In the genomic region with DNA sequence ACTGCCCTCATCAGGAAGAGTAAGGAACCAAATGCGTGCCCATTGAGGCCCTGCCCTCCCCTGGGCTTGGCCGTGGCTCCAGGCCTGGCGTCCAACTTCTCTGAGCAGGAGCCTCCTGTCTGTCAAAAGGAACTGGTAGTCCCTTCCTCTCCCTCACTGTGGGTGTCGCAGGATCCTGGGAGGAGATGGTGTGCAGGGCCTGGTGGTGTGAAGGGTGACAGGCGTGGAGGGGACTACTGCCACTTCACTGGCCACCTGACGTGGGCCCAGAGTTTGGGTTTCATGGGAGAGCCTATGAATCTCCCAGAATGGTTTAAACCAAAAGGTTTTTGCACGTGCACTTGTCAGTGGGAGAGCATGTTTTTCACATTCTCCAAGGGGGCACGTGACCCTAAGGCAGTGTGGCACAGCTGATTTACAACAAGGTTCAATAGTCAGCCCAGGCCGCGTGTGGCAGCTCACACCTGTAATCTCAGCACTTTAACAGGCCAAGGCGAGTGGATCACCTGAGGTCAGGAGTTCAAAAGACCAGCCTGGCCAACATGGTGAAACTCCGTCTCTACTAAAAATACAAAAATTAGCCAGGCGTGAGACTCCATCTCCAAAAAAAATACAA, we compare ENCODE assay signal across 28 cellular contexts. TPM values are rescaled to one million over a fixed set of nuclear protein-coding genes. Genes with fewer than 3 reads are reported as not detected.
A peak's percentile ranks its signal among the peaks of the same experiment; 100 is the strongest.
DNase-seq lines count a peak whose midpoint lies in the region; ATAC-seq and TF ChIP-seq lines count a peak whose summit lies in the region.
"Had no signal": no experiment of that assay in that cellular context is flagged by ENCODE, and none has a peak within 500 bp of the region (broad histone marks: within the 10 kb centered on the region; RNA-seq: fewer than 3 reads in every experiment).

No MANE protein-coding gene starts in this region.

- peak overlapping the region; percentile 71 for H3K27ac ChIP-seq in caudate nucleus (ENCODE audit: low read depth, low read length)
- H3K27ac ChIP-seq in temporal lobe (ENCODE audit: low read depth, low read length), result peak overlapping the region; percentile 73
- no peak overlapping the region for H3K27ac ChIP-seq in ovary
- H3K27ac ChIP-seq: A549, epithelial cell of prostate, thoracic aorta, vagina had no signal

- no TSS peak for BruUV-seq in MCF 10A (replicated peaks; lab: Mats Ljungman, UMichigan)

- WGBS in ovary, 3 donors, result 79 to 82% (median 80%) methylated on average over 13 of the region's 13 CpGs

- H3K4me1 Mint-ChIP-seq in stimulated activated effector memory CD8-positive, alpha-beta T cell treated with anti-CD3 and anti-CD28 coated beads, Interleukin-12 subunit alpha, Interleukin-12 subunit beta, amount 100 ng/mL, for 72 hours, result peaks cover 7% of the 10 kb centered on the region
- peaks cover 11% of the 10 kb centered on the region for H3K4me1 Mint-ChIP-seq in MCF 10A (ENCODE audit: insufficient read depth, unreplicated experiment)

- no peaks in the 10 kb centered on the region for H3K9me3 Mint-ChIP-seq in stimulated activated effector memory CD8-positive, alpha-beta T cell treated with anti-CD3 and anti-CD28 coated beads, Interleukin-12 subunit alpha, Interleukin-12 subunit beta, amount 100 ng/mL, for 72 hours
- H3K9me3 Mint-ChIP-seq in MCF 10A (ENCODE audit: unreplicated experiment), result no peaks in the 10 kb centered on the region
- H3K9me3 Mint-ChIP-seq: activated T-helper 17 cell treated with anti-CD3 and anti-CD28 coated beads, Interleukin-2, amount 50 U/mL, for 72 hours; H9 had no signal

- CTCF ChIA-PET in MCF 10A (lab: Yijun Ruan, JAX), result interaction anchor here (0.6 to 1.1 kb wide), 3 partner anchors 20 to 262 kb away, joined by 3 to 5 read pairs (median 4); no protein-coding TSS in a partner anchor

- TF ChIP-seq EP300 in ovary (IDR thresholded peaks at IDR 0.05), result no peak

- no peak overlapping the region for H3K4me3 Mint-ChIP-seq in stimulated activated effector memory CD8-positive, alpha-beta T cell treated with anti-CD3 and anti-CD28 coated beads, Interleukin-12 subunit alpha, Interleukin-12 subunit beta, amount 100 ng/mL, for 72 hours
- H3K4me3 Mint-ChIP-seq in MCF 10A (ENCODE audit: unreplicated experiment), result no peak overlapping the region
- H3K4me3 Mint-ChIP-seq: activated naive CD4-positive, alpha-beta T cell treated with anti-CD3 and anti-CD28 coated beads, Interleukin-2, amount 10 ng/mL, durations not matched to agents 7 days and 5 days; activated T-helper 17 cell treated with anti-CD3 and anti-CD28 coated beads, Interleukin-2, amount 50 U/mL, for 72 hours; H9 had no signal

- no peaks in the 10 kb centered on the region for H3K36me3 ChIP-seq in ovary

- TF ChIP-seq POLR2A in ovary (IDR thresholded peaks at IDR 0.05), result no peak

- H3K27me3 Mint-ChIP-seq in MCF 10A (ENCODE audit: insufficient read depth, unreplicated experiment), result no peaks in the 10 kb centered on the region
- H3K27me3 Mint-ChIP-seq: activated naive CD4-positive, alpha-beta T cell treated with anti-CD3 and anti-CD28 coated beads, Interleukin-2, amount 10 ng/mL, durations not matched to agents 7 days and 5 days; activated T-helper 17 cell treated with anti-CD3 and anti-CD28 coated beads, Interleukin-2, amount 50 U/mL, for 72 hours; naive thymus-derived CD4-positive, alpha-beta T cell had no signal

- no peaks in the 10 kb centered on the region for H3K27me3 ChIP-seq in ovary
- H3K27me3 ChIP-seq: vagina had no signal

- no peak overlapping the region for H3K4me3 ChIP-seq in ovary
- H3K4me3 ChIP-seq: A549, thoracic aorta, vagina had no signal

- H3K9me3 ChIP-seq in ovary, result no peaks in the 10 kb centered on the region
- H3K9me3 ChIP-seq: A549, thoracic aorta, vagina had no signal

- ATAC-seq in stimulated activated effector memory CD8-positive, alpha-beta T cell treated with anti-CD3 and anti-CD28 coated beads, Interleukin-12 subunit alpha, Interleukin-12 subunit beta, amount 100 ng/mL, for 72 hours, result no peak
- ATAC-seq: activated T-helper 17 cell treated with anti-CD3 and anti-CD28 coated beads, Interleukin-2, amount 50 U/mL, for 72 hours; left ventricle myocardium superior; naive thymus-derived CD4-positive, alpha-beta T cell had no signal

- H3K4me1 ChIP-seq in ovary (ENCODE audit: insufficient read depth), result peaks cover 2% of the 10 kb centered on the region

- intact Hi-C loops in MCF 10A (cut with micrococcal nuclease), result no loop called here
- intact Hi-C loops in ovary (cut with DNase I), result no loop called here

- DNase-seq in activated CD8-positive, alpha-beta memory T cell treated with anti-CD3 and anti-CD28 coated beads, Interleukin-2, amount 50 U/mL, for 48 hours, result peak; percentile 45
- DNase-seq in activated CD8-positive, alpha-beta memory T cell treated with anti-CD3 and anti-CD28 coated beads, Interleukin-2, amount 50 U/mL, for 4 hours, result no peak
- DNase-seq in caudate nucleus (lab: John Stamatoyannopoulos, UW), result no peak
- DNase-seq in mesenteric fat pad (ENCODE audit: low spot score), result peak; percentile 80
- no peak for DNase-seq in stimulated activated effector memory CD8-positive, alpha-beta T cell treated with anti-CD3 and anti-CD28 coated beads, Interleukin-12 subunit alpha, Interleukin-12 subunit beta, amount 100 ng/mL, for 72 hours (ENCODE audit: low spot score in 2 of 2)
- DNase-seq in MCF 10A (ENCODE audit: unreplicated experiment), result no peak
- DNase-seq in ovary, result no peak
- DNase-seq: activated CD4-positive, alpha-beta T cell treated with anti-CD3 and anti-CD28 coated beads, Interleukin-2, amount 50 U/mL, for 1 hour; activated naive CD4-positive, alpha-beta T cell treated with anti-CD3 and anti-CD28 coated beads, Interleukin-2, amount 10 ng/mL, durations not matched to agents 7 days and 5 days; amygdala; effector CD8-positive, alpha-beta T cell; GDM1; H9; left ventricle myocardium superior; naive thymus-derived CD4-positive, alpha-beta T cell; NCI-H1694; NCI-H446; NCI-H774; nucleus accumbens; stimulated activated naive CD4-positive, alpha-beta T cell; SW 1271; T1000 had no signal

- POLR2A ChIA-PET in MCF 10A (lab: Yijun Ruan, JAX), result interaction anchor here (0.7 to 3.0 kb wide), 2 partner anchors 12 to 17 kb away, joined by 4 to 27 read pairs; a partner anchor contains a TSS

- H3K36me3 Mint-ChIP-seq in stimulated activated effector memory CD8-positive, alpha-beta T cell treated with anti-CD3 and anti-CD28 coated beads, Interleukin-12 subunit alpha, Interleukin-12 subunit beta, amount 100 ng/mL, for 72 hours, result peaks cover 23% of the 10 kb centered on the region
- peaks cover 55% of the 10 kb centered on the region for H3K36me3 Mint-ChIP-seq in MCF 10A (ENCODE audit: insufficient read depth, unreplicated experiment)

- no peak for TF ChIP-seq CTCF in MCF 10A (IDR thresholded peaks at IDR 0.05; ENCODE audit: unreplicated experiment)
- TF ChIP-seq CTCF in ovary (IDR thresholded peaks at IDR 0.05), result no peak

- H3K27ac Mint-ChIP-seq in stimulated activated effector memory CD8-positive, alpha-beta T cell treated with anti-CD3 and anti-CD28 coated beads, Interleukin-12 subunit alpha, Interleukin-12 subunit beta, amount 100 ng/mL, for 72 hours, result no peak overlapping the region
- no peak overlapping the region for H3K27ac Mint-ChIP-seq in MCF 10A (ENCODE audit: low read depth, unreplicated experiment)
- H3K27ac Mint-ChIP-seq: activated naive CD4-positive, alpha-beta T cell treated with anti-CD3 and anti-CD28 coated beads, Interleukin-2, amount 10 ng/mL, durations not matched to agents 7 days and 5 days; activated T-helper 17 cell treated with anti-CD3 and anti-CD28 coated beads, Interleukin-2, amount 50 U/mL, for 72 hours had no signal

RNA-seq across cellular contexts. Expression of a gene that starts 12.5 kb away (rescaled TPM):
- total RNA-seq in mesenteric fat pad (52.0 TPM), temporal lobe (40.3 TPM), MCF 10A (2022) (94.4 and 114 TPM in 2 replicates), ovary (10 to 100 TPM; 50.0 to 74.3 (median 57.7) TPM)
- 10 to 100 TPM; 45.3 to 88.0 TPM for polyA plus RNA-seq in ovary

RNA-seq across cellular contexts. Expression of a gene that starts 26.9 kb away (rescaled TPM):
- 1.8 TPM for total RNA-seq in mesenteric fat pad
- total RNA-seq in temporal lobe, result 1.5 TPM
- total RNA-seq in MCF 10A (2022), result 3.9 and 6.1 TPM in 2 replicates
- 10 to 100 TPM in 1 of 7 donors, 1 to 10 TPM in 5, under 1 TPM in 1; 0.94 to 54.2 (median 4.0) TPM for total RNA-seq in ovary
- 1 to 10 TPM; 3.4 to 5.9 TPM for polyA plus RNA-seq in ovary
- total RNA-seq: activated T-helper 17 cell treated with anti-CD3 and anti-CD28 coated beads, Interleukin-2, amount 50 U/mL, for 72 hours had no signal

Comparison
In these comparisons a context has a peak if more than half of its experiments do, and no peak if none do; other contexts are left out.
1. DNase-seq: peak in activated CD8-positive, alpha-beta memory T cell treated with anti-CD3 and anti-CD28 coated beads, Interleukin-2, amount 50 U/mL, for 48 hours (single experiment) and mesenteric fat pad (single experiment); none in activated CD8-positive, alpha-beta memory T cell treated with anti-CD3 and anti-CD28 coated beads, Interleukin-2, amount 50 U/mL, for 4 hours (single experiment), caudate nucleus (0 of 61), stimulated activated effector memory CD8-positive, alpha-beta T cell treated with anti-CD3 and anti-CD28 coated beads, Interleukin-12 subunit alpha, Interleukin-12 subunit beta, amount 100 ng/mL, for 72 hours (0 of 2), MCF 10A (single experiment) and ovary (0 of 5).
2. H3K27ac ChIP-seq: peak in caudate nucleus (single experiment) and temporal lobe (single experiment); none in ovary (0 of 2).